8 cellular contexts compared by ENCODE assay signal in the genomic region with DNA sequence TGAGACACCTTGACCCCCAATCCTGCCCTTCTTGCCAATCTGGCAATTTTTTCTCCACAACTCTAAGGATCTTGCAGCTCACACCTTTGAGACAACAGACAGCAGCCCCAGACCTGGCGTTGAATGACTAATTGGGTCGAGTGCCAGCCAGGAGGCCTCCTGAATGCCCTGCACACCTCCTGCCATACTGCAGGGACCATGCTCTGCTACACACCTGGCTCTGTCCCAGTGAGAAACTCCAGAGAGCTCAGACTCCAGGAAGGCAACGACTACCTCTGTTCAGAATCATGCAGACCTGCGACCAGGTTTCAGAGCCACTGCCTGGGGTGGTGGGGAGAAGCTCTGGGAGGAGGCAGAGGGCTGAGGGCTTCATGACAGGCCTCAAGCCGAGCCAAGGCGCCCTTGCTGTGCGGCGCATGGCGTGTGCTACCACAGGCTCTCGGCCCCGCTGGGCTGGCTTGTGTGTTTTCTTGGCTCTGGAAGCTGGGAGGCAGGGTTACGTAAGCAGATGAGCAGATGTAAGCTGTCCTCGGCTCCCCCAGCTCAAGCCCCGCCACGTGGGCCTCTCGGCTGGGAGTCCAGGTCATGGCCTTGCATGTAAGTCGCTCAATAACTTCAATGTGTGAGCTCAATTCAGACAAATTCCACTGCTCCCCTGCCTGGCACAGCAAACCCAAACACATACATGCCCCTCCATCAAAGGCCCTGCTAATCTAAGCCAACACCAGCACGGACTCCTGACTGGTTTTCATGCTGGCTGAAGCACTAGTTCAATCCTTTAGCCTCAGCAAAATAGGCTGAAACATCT. TPM values are rescaled to one million over a fixed set of nuclear protein-coding genes. Genes with fewer than 3 reads are reported as not detected.
DNase-seq lines count a peak whose midpoint lies in the region; ATAC-seq and TF ChIP-seq lines count a peak whose summit lies in the region.

No MANE protein-coding gene starts in this region.

- H3K4me3 ChIP-seq in BLaER1 treated with 17β-estradiol and CSF1 and Interleukin-3, amounts not matched to agents 10 nM and 100 nM = no peak overlapping the region
- H3K4me3 ChIP-seq in NB4 (ENCODE audit: low read depth, low read length) (no peak overlapping the region), epithelial cell of proximal tubule (ENCODE audit: low read depth, low read length) (peak overlapping the region; percentile 3)

- POLR2A ChIA-PET in naive thymus-derived CD8-positive, alpha-beta T cell (lab: Charles Lee) = interaction anchor here (1.2 to 7.2 kb wide), 4 partner anchors 9 to 63 kb away, joined by 3 to 63 read pairs (median 9); a partner anchor contains a TSS

- TF ChIP-seq POLR2A in NB4 (IDR thresholded peaks at IDR 0.05; ENCODE audit: extremely low read depth, insufficient read length) = no peak
- TF ChIP-seq POLR2A in erythroblast (IDR thresholded peaks at IDR 0.05; ENCODE audit: low read length) = no peak

- H3K27ac Mint-ChIP-seq in naive thymus-derived CD8-positive, alpha-beta T cell = peak overlapping the region; percentile 86 to 99 (median 91)

- peak; percentile 98 for DNase-seq in NB4 (ENCODE audit: low read depth)
- no peak for DNase-seq in epithelial cell of proximal tubule (ENCODE audit: low read depth)
- DNase-seq in naive thymus-derived CD8-positive, alpha-beta T cell = no peak
- DNase-seq in GDM1 (lab: John Stamatoyannopoulos, UW) = no peak
- DNase-seq in erythroblast (lab: John Stamatoyannopoulos, UW) = no peak

- peaks cover 51 to 98% (median 96%) of the 10 kb centered on the region in 4 donors for H3K4me1 Mint-ChIP-seq in naive thymus-derived CD8-positive, alpha-beta T cell

- peak overlapping the region in 5 of 11 experiments; percentile 21 to 33 (median 29); a peak in 9 of 22 replicates for H3K9ac ChIP-seq in BLaER1 treated with 17β-estradiol and CSF1 and Interleukin-3, amounts not matched to agents 10 nM and 100 nM

- TF ChIP-seq CTCF in NB4 (IDR thresholded peaks at IDR 0.05; ENCODE audit: low read depth, low read length) (no peak), epithelial cell of proximal tubule (conservative IDR thresholded peaks at IDR 0.05; ENCODE audit: low read depth, low read length) (no peak)

- H3K4me2 ChIP-seq in BLaER1 treated with 17β-estradiol and CSF1 and Interleukin-3, amounts not matched to agents 10 nM and 100 nM = peak overlapping the region; percentile 73 to 95 (median 91)

- peaks cover 0 to 100% (median 0%) of the 10 kb centered on the region in 11 experiments; a peak in 10 of 22 replicates for H4K20me1 ChIP-seq in BLaER1 treated with 17β-estradiol and CSF1 and Interleukin-3, amounts not matched to agents 10 nM and 100 nM

- no peaks in the 10 kb centered on the region for H3K27me3 Mint-ChIP-seq in naive thymus-derived CD8-positive, alpha-beta T cell

- ATAC-seq in naive thymus-derived CD8-positive, alpha-beta T cell = no peak
- no peak for ATAC-seq in GM21515 (IDR thresholded peaks at IDR 0.05; ENCODE audit: unreplicated experiment)
- ATAC-seq in HG03045 (IDR thresholded peaks at IDR 0.05; ENCODE audit: unreplicated experiment) = no peak

- H3K27ac ChIP-seq in BLaER1 treated with 17β-estradiol and CSF1 and Interleukin-3, amounts not matched to agents 10 nM and 100 nM = peak overlapping the region in 9 of 11 experiments; percentile 22 to 96 (median 76); a peak in 17 of 22 replicates

- H3K4me3 Mint-ChIP-seq in naive thymus-derived CD8-positive, alpha-beta T cell = peak overlapping the region in 9 of 10 donors; percentile 33 to 78 (median 61)

- H3K9me3 ChIP-seq in BLaER1 treated with 17β-estradiol and CSF1 and Interleukin-3, amounts not matched to agents 10 nM and 100 nM (replicated peaks in 1 of 11) = no peaks in the 10 kb centered on the region

- H3K9me3 Mint-ChIP-seq in naive thymus-derived CD8-positive, alpha-beta T cell = no peaks in the 10 kb centered on the region

- H3K27me3 ChIP-seq in BLaER1 treated with 17β-estradiol and CSF1 and Interleukin-3, amounts not matched to agents 10 nM and 100 nM = no peaks in the 10 kb centered on the region

- peaks cover 0 to 7% (median 0%) of the 10 kb centered on the region in 3 donors for H3K36me3 Mint-ChIP-seq in naive thymus-derived CD8-positive, alpha-beta T cell

- peaks cover 100% of the 10 kb centered on the region in 10 experiments for H3K4me1 ChIP-seq in BLaER1 treated with 17β-estradiol and CSF1 and Interleukin-3, amounts not matched to agents 10 nM and 100 nM

- H3K36me3 ChIP-seq in BLaER1 treated with 17β-estradiol and CSF1 and Interleukin-3, amounts not matched to agents 10 nM and 100 nM = peaks cover 0 to 41% (median 5%) of the 10 kb centered on the region in 11 experiments; a peak in 15 of 22 replicates

RNA-seq across cellular contexts. Expression of a gene that starts 27.5 kb away (rescaled TPM):
- total RNA-seq in epithelial cell of proximal tubule = 44.5 and 60.7 TPM in 2 replicates
- 10 to 100 TPM; 28.7 to 30.8 TPM for total RNA-seq in naive thymus-derived CD8-positive, alpha-beta T cell
- 10 to 100 TPM; 15.1 to 24.2 (median 18.6) TPM for polyA plus RNA-seq in naive thymus-derived CD8-positive, alpha-beta T cell
